ENCODE assay signal across 7 cellular contexts in the genomic region with DNA sequence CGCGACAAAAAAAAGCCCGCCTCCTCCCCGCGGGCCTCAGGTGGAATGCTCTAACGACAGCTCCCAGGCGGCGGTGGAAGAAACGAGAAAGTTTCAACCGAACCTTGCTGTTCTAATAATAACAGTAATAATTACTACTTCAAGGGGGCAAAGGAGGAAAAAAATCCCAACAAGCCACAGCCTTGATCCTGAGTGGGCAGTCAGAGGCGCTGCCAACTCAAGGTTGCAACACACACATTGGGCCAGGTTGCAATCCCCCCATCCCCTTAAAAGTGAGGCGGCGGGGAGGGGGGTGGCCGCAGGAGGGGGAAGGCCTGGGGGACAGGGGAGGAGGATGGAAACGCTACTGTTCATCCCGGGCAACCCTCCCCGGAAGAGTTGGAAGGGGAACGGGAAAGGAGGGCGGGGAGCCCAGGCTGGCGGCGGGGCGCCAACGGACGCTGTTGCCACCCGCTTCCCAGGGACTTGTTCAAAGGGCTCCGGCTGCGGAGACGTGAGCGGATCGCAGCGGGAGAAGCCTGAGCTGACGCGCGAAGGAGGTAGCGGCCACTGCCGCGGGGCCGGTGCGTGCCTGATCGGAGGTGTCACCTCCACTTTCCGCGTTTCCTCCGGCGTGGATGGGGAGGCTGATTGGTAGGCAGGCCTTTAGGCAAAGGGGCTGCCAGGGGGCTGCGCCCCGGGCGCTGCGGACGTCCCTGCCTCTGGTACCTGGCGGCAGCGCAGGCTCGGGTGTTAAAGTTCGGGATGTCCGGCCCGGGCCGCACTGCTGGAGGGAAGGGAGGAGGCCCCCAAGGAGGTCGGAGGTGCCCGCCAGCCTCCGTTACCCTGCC. TPM values are rescaled to one million over a fixed set of nuclear protein-coding genes. Genes with fewer than 3 reads are reported as not detected.
A peak's percentile ranks its signal among the peaks of the same experiment; 100 is the strongest.
DNase-seq lines count a peak whose midpoint lies in the region; ATAC-seq, FAIRE-seq and TF ChIP-seq lines count a peak whose summit lies in the region.

No MANE protein-coding gene starts in this region.

- intact Hi-C loops in ascending aorta (cut with DNase I) (loop anchor here (2.0 to 5.0 kb wide), 7 partner anchors 39 to 1511 kb away; a partner anchor contains a TSS), prostate gland (cut with DNase I) (loop anchor here (2.0 to 10.0 kb wide), 2 partner anchors 111 to 829 kb away; a partner anchor contains a TSS)

- TF ChIP-seq POLR2A in prostate gland (IDR thresholded peaks at IDR 0.05): no peak

- H3K27me3 ChIP-seq in ascending aorta: no peaks in the 10 kb centered on the region
- no peaks in the 10 kb centered on the region for H3K27me3 ChIP-seq in prostate gland (replicated peaks; ENCODE audit: insufficient read depth)

- peaks cover 42 to 51% (median 48%) of the 10 kb centered on the region in 3 donors for H3K4me1 Mint-ChIP-seq in T-cell

- POLR2A ChIA-PET in T-cell (lab: Charles Lee): interaction anchor here (0.5 to 2.1 kb wide), 5 partner anchors 10 to 52 kb away, joined by 3 to 20 read pairs (median 6); no protein-coding TSS in a partner anchor

- peak overlapping the region; percentile 99 to 100 (median 99) for H3K4me3 Mint-ChIP-seq in T-cell

- H3K36me3 Mint-ChIP-seq in T-cell: no peaks in the 10 kb centered on the region

- no peak for FAIRE-seq in HTR-8/SVneo (lab: Jason Lieb, UNC)

- CTCF ChIA-PET in T-cell (lab: Charles Lee): interaction anchor here in 1 of 2 donors (1.0 kb wide), 1 partner anchor 39 kb away, joined by 3 read pairs; no protein-coding TSS in a partner anchor

- H3K9me3 Mint-ChIP-seq in T-cell: no peaks in the 10 kb centered on the region

- H3K27ac Mint-ChIP-seq in T-cell: peak overlapping the region; percentile 99 to 100

- in situ Hi-C loops in GM13976 (cut with MboI; ENCODE audit: low sequenced_read_pairs, unreplicated experiment): no loop called here

- no peaks in the 10 kb centered on the region for H3K27me3 Mint-ChIP-seq in T-cell

- peak in 1 of 4 experiments; percentile 1 for ATAC-seq in T-cell (replicated peaks in 1 of 4)

- H3K4me1 ChIP-seq in ascending aorta (peaks cover 0 to 28% of the 10 kb centered on the region in 2 donors), prostate gland (replicated peaks) (peaks cover 8% of the 10 kb centered on the region)

- H3K27ac ChIP-seq in ascending aorta: peak overlapping the region; percentile 99 to 100
- peak overlapping the region; percentile 95 to 98 for H3K27ac ChIP-seq in prostate gland

- no peaks in the 10 kb centered on the region for H3K9me3 ChIP-seq in ascending aorta
- no peaks in the 10 kb centered on the region for H3K9me3 ChIP-seq in prostate gland

- under 1% methylated on average over 54 of the region's 59 CpGs for WGBS in prostate gland

- H3K4me3 ChIP-seq in ascending aorta: peak overlapping the region; percentile 92 to 96
- peak overlapping the region; percentile 83 to 87 for H3K4me3 ChIP-seq in prostate gland

- H3K36me3 ChIP-seq in ascending aorta (no peaks in the 10 kb centered on the region), prostate gland (no peaks in the 10 kb centered on the region)

- TF ChIP-seq CTCF in GM13976 (IDR thresholded peaks at IDR 0.05; ENCODE audit: borderline replicate concordance, control extremely low read depth, extremely low read depth, insufficient read depth, missing control alignments): no peak
- TF ChIP-seq CTCF in ascending aorta (IDR thresholded peaks at IDR 0.05): no peak
- TF ChIP-seq CTCF in prostate gland (IDR thresholded peaks at IDR 0.05): no peak

- DNase-seq in GM13976 (ENCODE audit: low spot score) (peak; percentile 39), HTR-8/SVneo (ENCODE audit: insufficient read length, low spot score) (peak; percentile 11), T-cell (peak in 32 of 34 experiments; percentile 14 to 57 (median 38)), ascending aorta (ENCODE audit: low spot score in 2 of 2) (peak in 1 of 2 donors; percentile 77), hepatic stellate cell (ENCODE audit: low spot score) (peak; percentile 43), prostate gland (ENCODE audit: low spot score) (peak; percentile 29), NOMO-1 treated with dmso at 0.1 percent for 144 hours (lab: John Stamatoyannopoulos, UW; ENCODE audit: unreplicated experiment) (no peak)

RNA-seq across cellular contexts. Expression of a gene that starts 0.6 kb away (rescaled TPM):
- 100 to 1,000 TPM; 225 to 325 (median 237) TPM for total RNA-seq in T-cell
- 160 TPM for total RNA-seq in ascending aorta
- 100 to 1,000 TPM; 125 to 175 TPM for total RNA-seq in prostate gland
